ENCODE assay signal across 20 cellular contexts in the genomic region with DNA sequence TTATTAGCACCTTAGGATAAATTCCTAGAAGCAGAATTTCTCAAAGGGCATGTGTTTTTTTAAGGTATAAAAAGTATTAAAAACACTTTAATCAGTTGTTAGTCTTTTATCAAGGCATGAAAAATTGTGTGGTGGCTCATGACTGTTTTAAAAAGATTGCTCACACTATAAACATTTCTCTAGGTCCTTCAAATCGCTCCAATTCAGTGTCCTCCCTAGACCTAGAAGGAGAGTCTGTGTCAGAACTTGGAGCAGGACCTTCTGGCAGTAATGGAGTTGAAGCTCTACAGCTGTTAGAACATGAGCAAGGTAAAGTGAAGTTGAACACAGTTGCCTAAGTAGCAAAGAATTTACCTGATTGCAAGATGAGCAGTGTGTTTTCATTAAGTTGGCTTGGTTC.
DNase-seq lines count a peak whose midpoint lies in the region; ATAC-seq and TF ChIP-seq lines count a peak whose summit lies in the region.
"Had no signal": no experiment of that assay in that cellular context is flagged by ENCODE, and none has a peak within 500 bp of the region (broad histone marks: within the 10 kb centered on the region; RNA-seq: fewer than 3 reads in every experiment).

No MANE protein-coding gene starts in this region.

- H3K4me1 ChIP-seq in left lung, result no peaks in the 10 kb centered on the region
- no peaks in the 10 kb centered on the region for H3K4me1 ChIP-seq in tibial nerve
- H3K4me1 ChIP-seq: BE2C; BLaER1 treated with 17β-estradiol and CSF1 and Interleukin-3, amounts not matched to agents 10 nM and 100 nM had no signal

- H3K9me3 ChIP-seq in left lung (no peaks in the 10 kb centered on the region), tibial nerve (peaks cover 0 to 6% (median 0%) of the 10 kb centered on the region in 4 donors)
- H3K9me3 ChIP-seq: BE2C had no signal

- H3K4me3 ChIP-seq in fibroblast of the aortic adventitia (ENCODE audit: low read depth, low read length), result no peak overlapping the region
- no peak overlapping the region for H3K4me3 ChIP-seq in left lung
- no peak overlapping the region for H3K4me3 ChIP-seq in tibial nerve
- H3K4me3 ChIP-seq: BLaER1 treated with 17β-estradiol and CSF1 and Interleukin-3, amounts not matched to agents 10 nM and 100 nM had no signal

- WGBS in tibial nerve, 2 donors, result 96 to 97% methylated on average over 1 of the region's 1 CpG

- DNase-seq in AG08396 (ENCODE audit: low spot score) (peak; percentile 17), amniotic epithelial cell (ENCODE audit: low read depth) (peak; percentile 9), fibroblast of the aortic adventitia (ENCODE audit: low read depth) (peak; percentile 40), left lung (no peak), tibial nerve (ENCODE audit: low spot score in 2 of 2) (no peak), HUDEP-2 (lab: John Stamatoyannopoulos, UW; ENCODE audit: unreplicated experiment in 76 of 76) (no peak), amygdala (lab: John Stamatoyannopoulos, UW) (no peak)
- DNase-seq: 8988T; AML-193; BE2C; CD4-positive, alpha-beta T cell; CD8-positive, alpha-beta memory T cell; DMS 273 treated with DMSO at 0.1 percent for 48 hours; DMS79; EL; GDM1; GOT3; H7; HCEC 1CT had no signal

- no peak for ATAC-seq in left lung

- no peak for TF ChIP-seq POLR2A in tibial nerve (IDR thresholded peaks at IDR 0.05)

- intact Hi-C loops in left lung (cut with DNase I), result no loop called here

- H3K27me3 ChIP-seq in left lung (no peaks in the 10 kb centered on the region), tibial nerve (no peaks in the 10 kb centered on the region)
- H3K27me3 ChIP-seq: BE2C; BLaER1 treated with 17β-estradiol and CSF1 and Interleukin-3, amounts not matched to agents 10 nM and 100 nM had no signal

- no peak for TF ChIP-seq EP300 in tibial nerve (IDR thresholded peaks at IDR 0.05)

- peaks cover 0 to 76% of the 10 kb centered on the region in 2 donors for H3K36me3 ChIP-seq in left lung
- H3K36me3 ChIP-seq in tibial nerve, result peaks cover 0 to 88% (median 0%) of the 10 kb centered on the region in 3 donors

- TF ChIP-seq CTCF in fibroblast of the aortic adventitia (IDR thresholded peaks at IDR 0.05; ENCODE audit: insufficient read depth, low read length), result no peak
- TF ChIP-seq CTCF in left lung (IDR thresholded peaks at IDR 0.05), result no peak
- TF ChIP-seq CTCF in tibial nerve (IDR thresholded peaks at IDR 0.05), result no peak

- H3K27ac ChIP-seq in left lung (no peak overlapping the region), tibial nerve (no peak overlapping the region)
- H3K27ac ChIP-seq: BLaER1 treated with 17β-estradiol and CSF1 and Interleukin-3, amounts not matched to agents 10 nM and 100 nM had no signal

Comparison
In these comparisons a context has a peak if more than half of its experiments do, and no peak if none do; other contexts are left out.
1. DNase-seq: peak in AG08396 (single experiment), amniotic epithelial cell (single experiment) and fibroblast of the aortic adventitia (single experiment); none in left lung (0 of 2), tibial nerve (0 of 2), HUDEP-2 (0 of 76) and amygdala (0 of 56).